In the genomic region with DNA sequence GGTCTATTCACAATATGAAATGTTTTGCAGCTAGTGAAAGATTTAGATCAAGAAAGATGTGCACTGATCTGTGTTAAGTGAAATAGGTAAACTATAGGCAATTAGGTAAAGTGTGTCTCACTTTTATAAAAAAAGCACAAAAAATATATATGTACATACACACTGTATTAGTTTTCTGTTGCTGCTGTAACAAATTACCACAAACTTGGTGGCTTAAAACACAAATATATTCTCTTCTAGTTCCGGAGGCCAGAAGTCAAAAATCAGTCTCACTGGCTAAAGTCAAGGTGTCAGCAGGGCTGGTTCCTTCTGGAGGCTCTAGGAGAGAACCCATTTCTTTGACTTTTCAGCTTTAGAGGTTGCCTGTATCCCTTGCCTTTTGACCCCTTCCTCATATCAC, we compare ENCODE assay signal across 1 cellular context.
TF ChIP-seq lines count a peak whose summit lies in the region.

No MANE protein-coding gene starts in this region.

TF ChIP-seq in K562, 482 proteins besides CTCF, POLR2A, EP300 and RAD21 (continued from another document):
- TF ChIP-seq BCLAF1 (IDR thresholded peaks at IDR 0.05; ENCODE audit: borderline replicate concordance in 1 of 2, control insufficient read depth in 1 of 2, low read depth in 2 of 2, low read length in 1 of 2) = no peak
